Comparison of ENCODE assay signal across 22 cellular contexts in genomic region chr15:75070674-75071073, GRCh38. TPM values are rescaled to one million over a fixed set of nuclear protein-coding genes. Genes with fewer than 3 reads are reported as not detected.
DNase-seq lines count a peak whose midpoint lies in the region; ATAC-seq and TF ChIP-seq lines count a peak whose summit lies in the region.
"Had no signal": no experiment of that assay in that cellular context is flagged by ENCODE, and none has a peak within 500 bp of the region (broad histone marks: within the 10 kb centered on the region; RNA-seq: fewer than 3 reads in every experiment).

No MANE protein-coding gene starts in this region.

- H3K4me3 Mint-ChIP-seq in CD14-positive monocyte (no peak overlapping the region), osteocyte (ENCODE audit: unreplicated experiment) (no peak overlapping the region)
- H3K4me3 Mint-ChIP-seq: CD8-positive, alpha-beta memory T cell had no signal

- no peak overlapping the region for H3K18ac ChIP-seq in IMR-90 (ENCODE audit: low read depth, low read length)

- H3K56ac ChIP-seq in IMR-90 (ENCODE audit: extremely low read depth, insufficient read depth, low read length) = no peak overlapping the region

- peak overlapping the region in 6 of 7 donors; percentile 95 to 100 (median 98) for H3K27ac Mint-ChIP-seq in CD14-positive monocyte
- H3K27ac Mint-ChIP-seq in osteocyte (ENCODE audit: unreplicated experiment) = no peak overlapping the region

- H3K27me3 Mint-ChIP-seq in CD14-positive monocyte (ENCODE audit: low read depth in 3 of 3) (peaks cover 0 to 8% (median 4%) of the 10 kb centered on the region in 3 donors), osteocyte (ENCODE audit: unreplicated experiment) (no peaks in the 10 kb centered on the region)

- H3K9ac ChIP-seq in IMR-90 (ENCODE audit: low read depth, low read length) = no peak overlapping the region
- H3K9ac ChIP-seq: KMS-11 had no signal

- H3K4me2 ChIP-seq in IMR-90 (ENCODE audit: low read depth, low read length) = no peak overlapping the region

- no peak for TF ChIP-seq POLR2A in IMR-90 (IDR thresholded peaks at IDR 0.05; ENCODE audit: low read depth, low read length)

- H3K9me1 ChIP-seq in IMR-90 (ENCODE audit: insufficient read depth, low read length) = no peaks in the 10 kb centered on the region

- dilution Hi-C loops in IMR-90 (cut with HindIII; ENCODE audit: low sequenced_read_pairs, unreplicated experiment) = no loop called here

- TF ChIP-seq CTCF in CD14-positive monocyte (IDR thresholded peaks at IDR 0.05) = no peak
- TF ChIP-seq CTCF in IMR-90 (conservative IDR thresholded peaks at IDR 0.05; ENCODE audit: low read depth, low read length) = no peak
- TF ChIP-seq CTCF in osteocyte (IDR thresholded peaks at IDR 0.05) = no peak
- TF ChIP-seq CTCF in tibial artery (IDR thresholded peaks at IDR 0.05) = no peak

- intact Hi-C loops in CD14-positive monocyte (cut with micrococcal nuclease) = loop anchor here in 1 of 2 donors (5.0 kb wide), 1 partner anchor 37 kb away; no protein-coding TSS in a partner anchor
- intact Hi-C loops in IMR-90 (cut with micrococcal nuclease) = no loop called here
- intact Hi-C loops in tibial artery (cut with DNase I; ENCODE audit: low total_unique reads) = no loop called here

- CTCF ChIA-PET in IMR-90 (lab: Yijun Ruan, JAX) = no interaction called here

- no peak overlapping the region for H3K4ac ChIP-seq in IMR-90 (ENCODE audit: low read depth, low read length)

- H3K14ac ChIP-seq in IMR-90 (replicated peaks; ENCODE audit: low read depth, low read length) = no peak overlapping the region

- H4K20me1 ChIP-seq in IMR-90 (ENCODE audit: insufficient read depth, low read length) = 0 out of 2 replicates have a peak, but pooled peaks cover 3% of the 10 kb centered on the region

- H3K9me3 Mint-ChIP-seq in CD14-positive monocyte (peaks cover 2 to 9% (median 6%) of the 10 kb centered on the region in 7 donors), osteocyte (ENCODE audit: unreplicated experiment) (peaks cover 15% of the 10 kb centered on the region)

- H3K36me3 ChIP-seq in IMR-90 (ENCODE audit: control insufficient read depth, insufficient read depth, low read length) = no peaks in the 10 kb centered on the region
- no peaks in the 10 kb centered on the region for H3K36me3 ChIP-seq in tibial artery
- H3K36me3 ChIP-seq: HAP-1, SJSA1 had no signal

- H3K9me3 ChIP-seq in IMR-90 (ENCODE audit: control insufficient read depth, insufficient read depth, low read length) (0 out of 2 replicates have a peak, but pooled peaks cover 2% of the 10 kb centered on the region), tibial artery (no peaks in the 10 kb centered on the region)
- H3K9me3 ChIP-seq: SJSA1 had no signal

- DNase-seq in CD14-positive monocyte (ENCODE audit: low spot score) (no peak), IMR-90 (no peak), left lobe of liver (ENCODE audit: low spot score) (peak; percentile 41), osteocyte (ENCODE audit: extremely low spot score, unreplicated experiment) (peak; percentile 73), tibial artery (no peak)
- DNase-seq: Calu3; CD8-positive, alpha-beta memory T cell; DMS153; DND-41; GOT3; MM.1S; NCI-H2029; NCI-H446; NCI-H526 treated with DMSO at 0.1 percent for 48 hours; Right ventricle myocardium superior; RPMI8226 had no signal

- no peak overlapping the region for H3K4me3 ChIP-seq in IMR-90 (ENCODE audit: insufficient read depth, low read depth, low read length)
- no peak overlapping the region for H3K4me3 ChIP-seq in tibial artery
- H3K4me3 ChIP-seq: HAP-1, SJSA1 had no signal

- H4K91ac ChIP-seq in IMR-90 (ENCODE audit: insufficient read depth, low read depth, low read length) = no peak overlapping the region

- H3K27ac ChIP-seq in IMR-90 (ENCODE audit: insufficient read depth, low read length) = no peak overlapping the region
- H3K27ac ChIP-seq in tibial artery = no peak overlapping the region
- H3K27ac ChIP-seq: C4-2B, SJSA1 had no signal

- no peak overlapping the region for H4K8ac ChIP-seq in IMR-90 (ENCODE audit: low read depth in 2 of 2, low read length in 2 of 2)

- H3K4me1 ChIP-seq in IMR-90 (ENCODE audit: control insufficient read depth, insufficient read depth, low read length) (no peaks in the 10 kb centered on the region), tibial artery (peaks cover 0 to 22% (median 15%) of the 10 kb centered on the region in 4 donors)

- H2BK5ac ChIP-seq in IMR-90 (ENCODE audit: low read depth, low read length, poor library complexity, severe bottlenecking) = no peak overlapping the region

- in situ Hi-C loops in IMR-90 (cut with MboI; ENCODE audit: low sequenced_read_pairs) = no loop called here

- no peak overlapping the region for H2BK20ac ChIP-seq in IMR-90 (ENCODE audit: low read depth, low read length)

- H2BK120ac ChIP-seq in IMR-90 (ENCODE audit: low read depth, low read length) = no peak overlapping the region

- no peak for TF ChIP-seq RAD21 in IMR-90 (IDR thresholded peaks at IDR 0.05; ENCODE audit: low read length)

- no peak overlapping the region for H3K23ac ChIP-seq in IMR-90 (ENCODE audit: low read depth, low read length)

- H2AFZ ChIP-seq in IMR-90 (replicated peaks; ENCODE audit: low read length, poor library complexity) = no peak overlapping the region

- no peak overlapping the region for H2AK5ac ChIP-seq in IMR-90 (ENCODE audit: low read depth, low read length)

- no peak overlapping the region for H4K5ac ChIP-seq in IMR-90 (ENCODE audit: low read depth, low read length)

- H3K79me1 ChIP-seq in IMR-90 (ENCODE audit: low read depth in 1 of 2, low read length in 2 of 2) = no peaks in the 10 kb centered on the region

- ATAC-seq in IMR-90 (ENCODE audit: low read depth) (no peak), left lobe of liver (no peak), GM18858 (IDR thresholded peaks at IDR 0.05; ENCODE audit: unreplicated experiment) (no peak), GM21381 (IDR thresholded peaks at IDR 0.05; ENCODE audit: unreplicated experiment) (no peak)

- peaks cover 76% of the 10 kb centered on the region for H3K4me1 Mint-ChIP-seq in CD14-positive monocyte
- peaks cover under 1% of the 10 kb centered on the region for H3K4me1 Mint-ChIP-seq in osteocyte (ENCODE audit: unreplicated experiment)

- no TSS peak for BruUV-seq in IMR-90 (replicated peaks; lab: Mats Ljungman, UMichigan)

- H3K27me3 ChIP-seq in IMR-90 (ENCODE audit: control insufficient read depth, insufficient read depth, low read length) (peaks cover 17% of the 10 kb centered on the region), tibial artery (no peaks in the 10 kb centered on the region)
- H3K27me3 ChIP-seq: SJSA1 had no signal

- POLR2A ChIA-PET in IMR-90 (lab: Charles Lee; ENCODE audit: unreplicated experiment) = interaction anchor here (0.6 kb wide), 2 partner anchors 10 to 17 kb away, joined by 3 to 32 read pairs; no protein-coding TSS in a partner anchor

- peak overlapping the region; percentile 24 for H2AK9ac ChIP-seq in IMR-90 (replicated peaks; ENCODE audit: low read depth, low read length, poor library complexity)

- peaks cover 20 to 29% of the 10 kb centered on the region in 2 donors for H3K36me3 Mint-ChIP-seq in CD14-positive monocyte
- peaks cover 8% of the 10 kb centered on the region for H3K36me3 Mint-ChIP-seq in osteocyte (ENCODE audit: unreplicated experiment)

- H2BK15ac ChIP-seq in IMR-90 (ENCODE audit: low read depth, low read length) = no peak overlapping the region

- no CpG with 5 or more reads among the region's 4 CpGs for WGBS in IMR-90 (ENCODE audit: extremely low coverage in 2 of 2, insufficient read length in 1 of 2), 2 experiments

TF ChIP-seq in IMR-90, 13 proteins besides CTCF, POLR2A, EP300 and RAD21:
- TF ChIP-seq ELK1 (IDR thresholded peaks at IDR 0.05; ENCODE audit: borderline replicate concordance, low read depth, low read length) (no peak), RFX5 (IDR thresholded peaks at IDR 0.05; ENCODE audit: low read depth, low read length) (no peak), CHD1 (IDR thresholded peaks at IDR 0.05; ENCODE audit: low read depth, low read length) (no peak), MAFK (IDR thresholded peaks at IDR 0.05; ENCODE audit: low read depth, low read length) (no peak), RCOR1 (IDR thresholded peaks at IDR 0.05; ENCODE audit: insufficient replicate concordance, low read length) (no peak), MAZ (IDR thresholded peaks at IDR 0.05; ENCODE audit: borderline replicate concordance, low read depth, low read length) (no peak), CEBPB (IDR thresholded peaks at IDR 0.05; ENCODE audit: low read depth, low read length) (no peak), BHLHE40 (IDR thresholded peaks at IDR 0.05; ENCODE audit: low read depth, low read length) (no peak), MXI1 (IDR thresholded peaks at IDR 0.05; ENCODE audit: borderline replicate concordance, low read depth, low read length) (no peak), USF2 (IDR thresholded peaks at IDR 0.05; ENCODE audit: low read depth, low read length) (no peak), SMC3 (IDR thresholded peaks at IDR 0.05; ENCODE audit: low read depth, low read length) (no peak), FOS (IDR thresholded peaks at IDR 0.05; ENCODE audit: low read depth, low read length) (no peak)

RNA-seq across cellular contexts. Expression of gene PPCDC, which starts 47.3 kb away (rescaled TPM):
- 10 to 100 TPM; 14.2 to 18.7 TPM for polyA plus RNA-seq in CD14-positive monocyte
- total RNA-seq in IMR-90 (2012; rRNA removed) = 5.6 and 13.3 TPM in 2 replicates
- polyA plus RNA-seq in IMR-90 (2012; rRNA removed) = 16.3 and 17.1 TPM in 2 replicates
- polyA plus RNA-seq in IMR-90 (2012; cell fraction: cytosol; rRNA removed) = 11.2 and 24.4 TPM in 2 replicates
- 14.8 and 25.5 TPM in 2 replicates for polyA plus RNA-seq in IMR-90 (2012; cell fraction: nucleus; rRNA removed; ENCODE audit: low replicate concordance)
- total RNA-seq in left lobe of liver = 5.4 TPM
- total RNA-seq in osteocyte = 11.9 and 12.7 TPM in 2 replicates

Comparison
In these comparisons a context has a peak if more than half of its experiments do, and no peak if none do; other contexts are left out.
1. DNase-seq: peak in left lobe of liver (single experiment) and osteocyte (single experiment); none in CD14-positive monocyte (single experiment), IMR-90 (single experiment) and tibial artery (0 of 2).